In the genomic region with DNA sequence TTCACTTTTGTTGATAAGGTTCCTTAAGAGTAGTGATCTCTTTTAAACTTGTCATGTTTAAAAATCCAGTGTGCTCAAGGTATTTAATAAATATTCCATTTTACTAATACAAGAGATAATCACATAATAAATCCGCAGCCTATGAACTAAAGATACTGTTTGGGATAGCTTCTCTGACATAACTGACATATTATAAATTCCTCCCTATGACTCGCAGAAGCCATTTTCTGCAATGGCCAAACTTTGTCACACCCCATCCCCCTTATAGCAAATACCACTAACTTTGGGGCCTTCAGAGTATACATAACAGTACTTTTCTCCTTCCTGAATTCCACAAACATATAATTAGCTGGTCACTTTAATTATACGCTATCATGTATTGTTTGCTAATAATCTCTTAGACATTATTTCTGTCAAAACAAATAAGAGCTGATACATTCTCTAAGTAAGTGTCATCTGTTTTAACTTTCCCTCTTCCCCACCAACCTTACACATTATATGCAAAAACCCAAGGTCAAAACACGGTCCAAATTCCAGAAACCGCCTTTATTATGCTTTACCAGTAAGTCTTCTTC, we compare ENCODE assay signal across 8 cellular contexts. TPM values are rescaled to one million over a fixed set of nuclear protein-coding genes. Genes with fewer than 3 reads are reported as not detected.
A peak's percentile ranks its signal among the peaks of the same experiment; 100 is the strongest.
DNase-seq lines count a peak whose midpoint lies in the region; ATAC-seq, FAIRE-seq and TF ChIP-seq lines count a peak whose summit lies in the region.

No MANE protein-coding gene starts in this region.

- peak overlapping the region; percentile 92 for H3K27ac ChIP-seq in naive thymus-derived CD4-positive, alpha-beta T cell (ENCODE audit: low read depth, low read length)

- no peak for ATAC-seq in central memory CD8-positive, alpha-beta T cell (replicated peaks; ENCODE audit: extremely low read depth, poor library complexity, severe bottlenecking)
- ATAC-seq in naive thymus-derived CD4-positive, alpha-beta T cell = no peak
- no peak for ATAC-seq in omental fat pad (ENCODE audit: low FRiP score)

- CTCF ChIA-PET in Caco-2 (lab: Charles Lee) = no interaction called here
- CTCF ChIA-PET in naive thymus-derived CD4-positive, alpha-beta T cell (lab: Charles Lee) = interaction anchor here (1.8 kb wide), 1 partner anchor 73 kb away, joined by 9 read pairs; no protein-coding TSS in a partner anchor

- peaks cover 3% of the 10 kb centered on the region; the same call in 1 of the 2 replicates for H3K4me1 ChIP-seq in Caco-2
- H3K4me1 ChIP-seq in naive thymus-derived CD4-positive, alpha-beta T cell (ENCODE audit: control insufficient read depth in 2 of 2, insufficient read depth in 2 of 2, low read length in 2 of 2) = peaks cover 20 to 28% of the 10 kb centered on the region in 2 donors

- no peaks in the 10 kb centered on the region for H3K9me3 ChIP-seq in Caco-2
- H3K9me3 ChIP-seq in naive thymus-derived CD4-positive, alpha-beta T cell (ENCODE audit: control insufficient read depth in 2 of 3, low read length in 3 of 3) = no peaks in the 10 kb centered on the region

- no TSS peak for BruUV-seq in Caco-2 (replicated peaks; lab: Mats Ljungman, UMichigan)

- H3K27me3 Mint-ChIP-seq in Caco-2 (ENCODE audit: insufficient read depth, unreplicated experiment) = no peaks in the 10 kb centered on the region
- no peaks in the 10 kb centered on the region for H3K27me3 Mint-ChIP-seq in central memory CD8-positive, alpha-beta T cell
- no peaks in the 10 kb centered on the region for H3K27me3 Mint-ChIP-seq in naive thymus-derived CD4-positive, alpha-beta T cell

- intact Hi-C loops in Caco-2 (cut with micrococcal nuclease; ENCODE audit: unreplicated experiment) = loop anchor here (1.0 to 2.0 kb wide), 4 partner anchors 60 to 256 kb away; partner anchors contain the start of genes HMGCS1 and PAIP1
- intact Hi-C loops in naive thymus-derived CD4-positive, alpha-beta T cell (cut with micrococcal nuclease) = loop anchor here (1.0 to 10.0 kb wide), 15 partner anchors 74 to 1578 kb away; partner anchors contain the start of genes FBXO4 (in 2 of the 2), HMGCS1 (in 1 of the 2), NIM1K (in 1 of the 2) and NNT (in 1 of the 2)

- H3K36me3 ChIP-seq in Caco-2 (ENCODE audit: control insufficient read depth, insufficient read depth, low read length) = no peaks in the 10 kb centered on the region
- H3K36me3 ChIP-seq in naive thymus-derived CD4-positive, alpha-beta T cell (ENCODE audit: control insufficient read depth in 2 of 3, insufficient read depth in 3 of 3, low read length in 3 of 3) = no peaks in the 10 kb centered on the region

- POLR2A ChIA-PET in Caco-2 (lab: Charles Lee) = no interaction called here
- POLR2A ChIA-PET in naive thymus-derived CD4-positive, alpha-beta T cell (lab: Charles Lee) = interaction anchor here (0.8 to 4.4 kb wide), 5 partner anchors 32 to 441 kb away, joined by 3 to 59 read pairs (median 4); partner anchors contain the start of gene C5orf34

- H3K4me3 ChIP-seq in Caco-2 (ENCODE audit: low read depth, low read length) (peak overlapping the region; percentile 81), LNCaP clone FGC (ENCODE audit: low read depth, low read length) (peak overlapping the region; percentile 95)
- peak overlapping the region; percentile 72 for H3K4me3 ChIP-seq in naive thymus-derived CD4-positive, alpha-beta T cell (ENCODE audit: low read length)

- peaks cover 11% of the 10 kb centered on the region for H3K4me1 Mint-ChIP-seq in Caco-2 (ENCODE audit: low read depth, unreplicated experiment)
- peaks cover 35% of the 10 kb centered on the region for H3K4me1 Mint-ChIP-seq in central memory CD8-positive, alpha-beta T cell
- peaks cover 23 to 64% (median 56%) of the 10 kb centered on the region in 7 donors for H3K4me1 Mint-ChIP-seq in naive thymus-derived CD4-positive, alpha-beta T cell

- no peaks in the 10 kb centered on the region for H3K9me3 Mint-ChIP-seq in Caco-2 (ENCODE audit: unreplicated experiment)
- no peaks in the 10 kb centered on the region for H3K9me3 Mint-ChIP-seq in central memory CD8-positive, alpha-beta T cell
- peaks cover 0 to 2% (median 0%) of the 10 kb centered on the region in 11 donors for H3K9me3 Mint-ChIP-seq in naive thymus-derived CD4-positive, alpha-beta T cell

- peaks cover 14% of the 10 kb centered on the region for H3K36me3 Mint-ChIP-seq in Caco-2 (ENCODE audit: insufficient read depth, unreplicated experiment)
- H3K36me3 Mint-ChIP-seq in central memory CD8-positive, alpha-beta T cell (ENCODE audit: insufficient read depth) = peaks cover 13% of the 10 kb centered on the region
- peaks cover 2 to 13% (median 2%) of the 10 kb centered on the region in 5 donors for H3K36me3 Mint-ChIP-seq in naive thymus-derived CD4-positive, alpha-beta T cell

- DNase-seq in Caco-2 (peak in 1 of 2 experiments; percentile 15), LNCaP clone FGC (ENCODE audit: low read depth) (no peak), D721Med (ENCODE audit: insufficient read length, low spot score) (no peak), omental fat pad (ENCODE audit: low spot score) (no peak), COR-L47 (lab: John Stamatoyannopoulos, UW) (no peak), islet precursor cell (no peak)
- no peak for DNase-seq in central memory CD8-positive, alpha-beta T cell (ENCODE audit: low spot score in 2 of 2)
- no peak for DNase-seq in naive thymus-derived CD4-positive, alpha-beta T cell

- H3K27ac Mint-ChIP-seq in Caco-2 (ENCODE audit: unreplicated experiment) = peak overlapping the region; percentile 99
- peak overlapping the region; percentile 98 for H3K27ac Mint-ChIP-seq in central memory CD8-positive, alpha-beta T cell (ENCODE audit: low read depth)
- H3K27ac Mint-ChIP-seq in naive thymus-derived CD4-positive, alpha-beta T cell = peak overlapping the region in 8 of 9 donors; percentile 38 to 100 (median 100)

- TF ChIP-seq CTCF in Caco-2 (IDR thresholded peaks at IDR 0.05; ENCODE audit: insufficient read depth in 1 of 2, low read depth in 1 of 2, low read length in 1 of 2, severe bottlenecking in 1 of 2, unreplicated experiment in 1 of 2) (no peak), LNCaP clone FGC (IDR thresholded peaks at IDR 0.05; ENCODE audit: control insufficient read depth, extremely low read depth, insufficient read depth) (no peak), D721Med (IDR thresholded peaks at IDR 0.05; ENCODE audit: insufficient read depth, missing control alignments) (no peak), omental fat pad (IDR thresholded peaks at IDR 0.05) (no peak)

- no peaks in the 10 kb centered on the region for H3K27me3 ChIP-seq in Caco-2 (replicated peaks; ENCODE audit: control insufficient read depth, insufficient read depth, low read length)
- H3K27me3 ChIP-seq in naive thymus-derived CD4-positive, alpha-beta T cell (ENCODE audit: control insufficient read depth in 2 of 2, insufficient read depth in 2 of 2, low read length in 2 of 2) = no peaks in the 10 kb centered on the region

- peak overlapping the region; percentile 95 for H3K4me3 Mint-ChIP-seq in Caco-2 (ENCODE audit: unreplicated experiment)
- H3K4me3 Mint-ChIP-seq in central memory CD8-positive, alpha-beta T cell = peak overlapping the region; percentile 88
- H3K4me3 Mint-ChIP-seq in naive thymus-derived CD4-positive, alpha-beta T cell = peak overlapping the region; percentile 95 to 100 (median 98)

- no peak for FAIRE-seq in D721Med (lab: Jason Lieb, UNC)

RNA-seq across cellular contexts. Expression of gene TMEM267, which starts 1.1 kb away (rescaled TPM):
- total RNA-seq in Caco-2 (2022) (14.2 and 15.5 TPM in 2 replicates), omental fat pad (10 to 100 TPM in 2 of 4 donors, 1 to 10 TPM in 2; 9.0 to 11.0 (median 9.9) TPM)
- total RNA-seq in naive thymus-derived CD4-positive, alpha-beta T cell = 10 to 100 TPM in 4 of 5 experiments, 1 to 10 TPM in 1; 8.5 to 19.5 (median 12.7) TPM
- 10 to 100 TPM; 21.2 to 21.8 TPM for polyA plus RNA-seq in naive thymus-derived CD4-positive, alpha-beta T cell

RNA-seq across cellular contexts. Expression of gene C5orf34, which starts 32.4 kb away (rescaled TPM):
- total RNA-seq in Caco-2 (2022) = 7.0 and 7.1 TPM in 2 replicates
- total RNA-seq in naive thymus-derived CD4-positive, alpha-beta T cell = 1 to 10 TPM; 1.1 to 5.2 (median 3.3) TPM
- 1 to 10 TPM in 1 of 2 donors, under 1 TPM in 1; 0.77 to 1.1 TPM for polyA plus RNA-seq in naive thymus-derived CD4-positive, alpha-beta T cell
- total RNA-seq in omental fat pad = 1 to 10 TPM in 3 of 4 donors, under 1 TPM in 1; 0.56 to 2.3 (median 1.7) TPM
